8 cellular contexts compared by ENCODE assay signal in genomic region chr3:42190701-42191442, GRCh38.
DNase-seq lines count a peak whose midpoint lies in the region; ATAC-seq and TF ChIP-seq lines count a peak whose summit lies in the region.

No MANE protein-coding gene starts in this region.

- no peaks in the 10 kb centered on the region for H3K9me3 ChIP-seq in liver (ENCODE audit: control insufficient read depth in 4 of 4, low read length in 3 of 4)

- peaks cover 2 to 24% (median 11%) of the 10 kb centered on the region in 4 donors for H3K4me1 ChIP-seq in liver (ENCODE audit: control insufficient read depth in 4 of 4, insufficient read depth in 4 of 4, low read length in 3 of 4)

- no peak overlapping the region for H3K27ac ChIP-seq in liver (ENCODE audit: low read depth in 1 of 2, low read length in 2 of 2)

- DNase-seq in NCI-H2081 (lab: John Stamatoyannopoulos, UW) (peak; percentile 26 to 43), NCI-H2081 treated with DMSO at 0.1 percent for 48 hours (lab: John Stamatoyannopoulos, UW) (no peak), NCI-H2107 treated with DMSO at 0.1 percent for 48 hours (lab: John Stamatoyannopoulos, UW; ENCODE audit: unreplicated experiment) (peak; percentile 30), choroid plexus epithelial cell (ENCODE audit: low read depth) (peak; percentile 79)
- peak; percentile 78 for DNase-seq in activated CD4-positive, alpha-beta T cell treated with anti-CD3 and anti-CD28 coated beads for 48 hours
- peak; percentile 23 for DNase-seq in stimulated activated CD8-positive, alpha-beta memory T cell treated with anti-CD3 and anti-CD28 coated beads, Interleukin-12 subunit alpha, Interleukin-12 subunit beta, amount 100 ng/mL, for 24 hours (ENCODE audit: extremely low read depth)

- 57% methylated on average over 11 of the region's 11 CpGs for WGBS in liver

- peak; percentile 89 to 92 for TF ChIP-seq RAD21 in liver (IDR thresholded peaks at IDR 0.05)

- no peak overlapping the region for H3K9ac ChIP-seq in liver (ENCODE audit: low read depth in 1 of 2, low read length in 2 of 2)

- no peaks in the 10 kb centered on the region for H3K27me3 ChIP-seq in liver (ENCODE audit: control insufficient read depth in 4 of 4, insufficient read depth in 4 of 4, low read length in 3 of 4)

- H3K36me3 ChIP-seq in liver (ENCODE audit: control insufficient read depth in 4 of 4, insufficient read depth in 3 of 4, low read depth in 1 of 4, low read length in 3 of 4) = peaks cover 1 to 32% (median 14%) of the 10 kb centered on the region in 4 donors

- TF ChIP-seq CTCF in choroid plexus epithelial cell (conservative IDR thresholded peaks at IDR 0.05; ENCODE audit: low read depth, low read length) = peak; percentile 91
- peak; percentile 74 for TF ChIP-seq CTCF in liver (IDR thresholded peaks at IDR 0.05; ENCODE audit: low read depth, low read length, missing input control)

- ATAC-seq in HG02623 (IDR thresholded peaks at IDR 0.05; ENCODE audit: unreplicated experiment) = no peak

- no peak overlapping the region for H3K4me3 ChIP-seq in choroid plexus epithelial cell (ENCODE audit: low read depth, low read length)
- no peak overlapping the region for H3K4me3 ChIP-seq in liver (ENCODE audit: low read depth in 1 of 3, low read length in 3 of 3)

TF ChIP-seq in liver, 16 proteins besides CTCF, POLR2A, EP300 and RAD21:
- TF ChIP-seq NR2F2 (IDR thresholded peaks at IDR 0.05) = no peak
- TF ChIP-seq HNF4A (conservative IDR thresholded peaks at IDR 0.05) = no peak
- TF ChIP-seq HNF4G (IDR thresholded peaks at IDR 0.05) = no peak
- TF ChIP-seq RXRA (IDR thresholded peaks at IDR 0.05) = no peak
- no peak for TF ChIP-seq SP1 (IDR thresholded peaks at IDR 0.05)
- TF ChIP-seq JUND (IDR thresholded peaks at IDR 0.05) = no peak
- no peak for TF ChIP-seq ZBTB33 (IDR thresholded peaks at IDR 0.05)
- TF ChIP-seq MAX (IDR thresholded peaks at IDR 0.05) = no peak
- TF ChIP-seq YY1 (IDR thresholded peaks at IDR 0.05) = no peak
- no peak for TF ChIP-seq ATF3 (IDR thresholded peaks at IDR 0.05)
- TF ChIP-seq GABPA (IDR thresholded peaks at IDR 0.05 in 1 of 2, conservative IDR thresholded peaks at IDR 0.05 in 1 of 2) = no peak
- TF ChIP-seq EGR1 (IDR thresholded peaks at IDR 0.05; ENCODE audit: low read depth in 2 of 2) = no peak
